ENCODE assay signal across 22 cellular contexts in genomic region chr11:7321708-7322448, GRCh38.
DNase-seq lines count a peak whose midpoint lies in the region; ATAC-seq, FAIRE-seq and TF ChIP-seq lines count a peak whose summit lies in the region.
"Had no signal": no experiment of that assay in that cellular context is flagged by ENCODE, and none has a peak within 500 bp of the region (broad histone marks: within the 10 kb centered on the region; RNA-seq: fewer than 3 reads in every experiment).

No MANE protein-coding gene starts in this region.

- TF ChIP-seq CTCF in GM23338 (conservative IDR thresholded peaks at IDR 0.05; ENCODE audit: low read depth in 2 of 2) (no peak), K562 (IDR thresholded peaks at IDR 0.05 in 2 of 3, conservative IDR thresholded peaks at IDR 0.05 in 1 of 3; ENCODE audit: insufficient read depth in 2 of 3, low read depth in 1 of 3, low read length in 3 of 3) (no peak)

- H3K27ac ChIP-seq in GM23338 (ENCODE audit: low read depth) (no peak overlapping the region), K562 (ENCODE audit: extremely low read depth, low read depth, low read length) (no peak overlapping the region)
- H3K27ac ChIP-seq: C4-2B had no signal

- no peak overlapping the region for H3K4me3 ChIP-seq in GM23338
- H3K4me3 ChIP-seq in K562 = no peak overlapping the region
- H3K4me3 ChIP-seq: HAP-1 had no signal

- H3K79me2 ChIP-seq in GM23338 (replicated peaks; ENCODE audit: insufficient read depth) (no peaks in the 10 kb centered on the region), K562 (ENCODE audit: control insufficient read depth, insufficient read depth, low read length) (no peaks in the 10 kb centered on the region)

- no peaks in the 10 kb centered on the region for H3K9me1 ChIP-seq in K562 (ENCODE audit: control insufficient read depth, insufficient read depth, low read length)

- H4K20me1 ChIP-seq in GM23338 (replicated peaks; ENCODE audit: insufficient read depth) = no peaks in the 10 kb centered on the region
- no peaks in the 10 kb centered on the region for H4K20me1 ChIP-seq in K562 (replicated peaks; ENCODE audit: control insufficient read depth, insufficient read depth, low read length)

- H3K27ac Mint-ChIP-seq in GM23338 = no peak overlapping the region
- H3K27ac Mint-ChIP-seq: CD8-positive, alpha-beta T cell; HFFc6 had no signal

- FAIRE-seq in K562 (lab: Jason Lieb, UNC) = no peak
- FAIRE-seq: A204.1, D721Med, GM12892, HepG2, HTR-8/SVneo had no signal

- H3K36me3 ChIP-seq in GM23338 (ENCODE audit: insufficient read depth) (no peaks in the 10 kb centered on the region), K562 (ENCODE audit: control insufficient read depth, insufficient read depth, low read length) (no peaks in the 10 kb centered on the region)
- H3K36me3 ChIP-seq: BE2C, HAP-1 had no signal

- no peak; the same call in 2 of the 3 replicates for ATAC-seq in GM23338
- ATAC-seq in K562 = no peak
- ATAC-seq in GM21381 (IDR thresholded peaks at IDR 0.05; ENCODE audit: unreplicated experiment) = no peak
- ATAC-seq: CD8-positive, alpha-beta T cell; HepG2 had no signal

- no TSS peak for BruUV-seq in K562 (replicated peaks; lab: Mats Ljungman, UMichigan)

- in situ Hi-C loops in K562 (cut with MboI) = no loop called here

- H3K4me2 ChIP-seq in GM23338 (no peak overlapping the region), K562 (ENCODE audit: insufficient read depth, low read length) (no peak overlapping the region)

- H3K9me3 Mint-ChIP-seq in GM23338 = no peaks in the 10 kb centered on the region

- peaks cover 11% of the 10 kb centered on the region for H3K4me1 Mint-ChIP-seq in GM23338

- no peak overlapping the region for H3K4me3 Mint-ChIP-seq in GM23338
- H3K4me3 Mint-ChIP-seq: CD8-positive, alpha-beta T cell; HFFc6 had no signal

- H3K9me2 ChIP-seq in GM23338 (ENCODE audit: insufficient read depth) = no peaks in the 10 kb centered on the region

- CTCF ChIA-PET in K562 (lab: Yijun Ruan, JAX; ENCODE audit: low intra/inter-chr PET ratio) = no interaction called here

- H3F3A ChIP-seq in GM23338 (replicated peaks; ENCODE audit: low read depth) = no peaks in the 10 kb centered on the region

- H3K4me1 ChIP-seq in GM23338 (ENCODE audit: insufficient read depth) = peaks cover 10% of the 10 kb centered on the region
- H3K4me1 ChIP-seq in K562 (replicated peaks in 1 of 2; ENCODE audit: control insufficient read depth in 2 of 2, insufficient read depth in 2 of 2, low read length in 2 of 2) = no peaks in the 10 kb centered on the region
- H3K4me1 ChIP-seq: BE2C had no signal

- no peaks in the 10 kb centered on the region for H3K9me3 ChIP-seq in K562 (replicated peaks; ENCODE audit: control insufficient read depth, insufficient read depth, low read depth, low read length)
- H3K9me3 ChIP-seq: BE2C, HAP-1 had no signal

- WGBS in K562 (ENCODE audit: insufficient coverage, low coverage, missing lambda C conversion rate) = 0% methylated on average over 7 of the region's 7 CpGs

- intact Hi-C loops in K562 (cut with micrococcal nuclease) = no loop called here

- no peak for TF ChIP-seq RAD21 in K562 (CRISPR knock-in tag; conservative IDR thresholded peaks at IDR 0.05 in 1 of 2, IDR thresholded peaks at IDR 0.05 in 1 of 2)

- TF ChIP-seq POLR2A in K562 (conservative IDR thresholded peaks at IDR 0.05) = no peak

- H3K27me3 ChIP-seq in GM23338 (ENCODE audit: insufficient read depth) = no peaks in the 10 kb centered on the region
- no peaks in the 10 kb centered on the region for H3K27me3 ChIP-seq in K562 (ENCODE audit: control insufficient read depth in 2 of 2, insufficient read depth in 2 of 2, low read length in 2 of 2)
- H3K27me3 ChIP-seq: BE2C had no signal

- TF ChIP-seq EP300 in K562 (IDR thresholded peaks at IDR 0.05; ENCODE audit: low read length) = no peak

- no peaks in the 10 kb centered on the region for H3K27me3 Mint-ChIP-seq in GM23338 (ENCODE audit: insufficient read depth, low read depth, poor library complexity)

- H3K9ac ChIP-seq in K562 (ENCODE audit: insufficient read depth in 1 of 2, low read depth in 2 of 2, low read length in 2 of 2) = no peak overlapping the region

- no peaks in the 10 kb centered on the region for H3K36me3 Mint-ChIP-seq in GM23338 (ENCODE audit: low read depth)
- H3K36me3 Mint-ChIP-seq: CD8-positive, alpha-beta T cell had no signal

- POLR2A ChIA-PET in K562 (lab: Yijun Ruan, JAX) = no interaction called here

- H2AFZ ChIP-seq in GM23338 (no peak overlapping the region), K562 (ENCODE audit: low read depth, low read length) (no peak overlapping the region)

- peak; percentile 4 for DNase-seq in GM23338 (ENCODE audit: low spot score)
- no peak for DNase-seq in K562 (ENCODE audit: extremely low read depth in 1 of 4, low spot score in 3 of 4)
- peak; percentile 25 for DNase-seq in globus pallidus (ENCODE audit: low spot score)
- peak; percentile 39 for DNase-seq in pons (ENCODE audit: low spot score)
- no peak for DNase-seq in hippocampal formation (lab: John Stamatoyannopoulos, UW)
- DNase-seq in NCI-H1092 treated with DMSO at 0.1 percent for 48 hours (lab: John Stamatoyannopoulos, UW) = no peak
- DNase-seq: BE2C; CD8-positive, alpha-beta T cell; COR-L47; DMS153; DMS79 treated with DMSO at 0.1 percent for 48 hours; EL; GDM1; HFFc6 had no signal

TF ChIP-seq in GM23338, 12 proteins besides CTCF, POLR2A, EP300 and RAD21 (continues in another document):
- no peak for TF ChIP-seq ZNF331 (CRISPR knock-in tag; IDR thresholded peaks at IDR 0.05; ENCODE audit: low read depth)
- TF ChIP-seq NANOG (IDR thresholded peaks at IDR 0.05; ENCODE audit: borderline replicate concordance) = no peak
- TF ChIP-seq STAT1 (IDR thresholded peaks at IDR 0.05; ENCODE audit: unreplicated experiment) = no peak
- TF ChIP-seq, protein P1, sequence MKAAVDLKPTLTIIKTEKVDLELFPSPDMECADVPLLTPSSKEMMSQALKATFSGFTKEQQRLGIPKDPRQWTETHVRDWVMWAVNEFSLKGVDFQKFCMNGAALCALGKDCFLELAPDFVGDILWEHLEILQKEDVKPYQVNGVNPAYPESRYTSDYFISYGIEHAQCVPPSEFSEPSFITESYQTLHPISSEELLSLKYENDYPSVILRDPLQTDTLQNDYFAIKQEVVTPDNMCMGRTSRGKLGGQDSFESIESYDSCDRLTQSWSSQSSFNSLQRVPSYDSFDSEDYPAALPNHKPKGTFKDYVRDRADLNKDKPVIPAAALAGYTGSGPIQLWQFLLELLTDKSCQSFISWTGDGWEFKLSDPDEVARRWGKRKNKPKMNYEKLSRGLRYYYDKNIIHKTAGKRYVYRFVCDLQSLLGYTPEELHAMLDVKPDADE (IDR thresholded peaks at IDR 0.05) = no peak

TF ChIP-seq in K562, 482 proteins besides CTCF, POLR2A, EP300 and RAD21 (continues in another document):
- TF ChIP-seq, protein P2, sequence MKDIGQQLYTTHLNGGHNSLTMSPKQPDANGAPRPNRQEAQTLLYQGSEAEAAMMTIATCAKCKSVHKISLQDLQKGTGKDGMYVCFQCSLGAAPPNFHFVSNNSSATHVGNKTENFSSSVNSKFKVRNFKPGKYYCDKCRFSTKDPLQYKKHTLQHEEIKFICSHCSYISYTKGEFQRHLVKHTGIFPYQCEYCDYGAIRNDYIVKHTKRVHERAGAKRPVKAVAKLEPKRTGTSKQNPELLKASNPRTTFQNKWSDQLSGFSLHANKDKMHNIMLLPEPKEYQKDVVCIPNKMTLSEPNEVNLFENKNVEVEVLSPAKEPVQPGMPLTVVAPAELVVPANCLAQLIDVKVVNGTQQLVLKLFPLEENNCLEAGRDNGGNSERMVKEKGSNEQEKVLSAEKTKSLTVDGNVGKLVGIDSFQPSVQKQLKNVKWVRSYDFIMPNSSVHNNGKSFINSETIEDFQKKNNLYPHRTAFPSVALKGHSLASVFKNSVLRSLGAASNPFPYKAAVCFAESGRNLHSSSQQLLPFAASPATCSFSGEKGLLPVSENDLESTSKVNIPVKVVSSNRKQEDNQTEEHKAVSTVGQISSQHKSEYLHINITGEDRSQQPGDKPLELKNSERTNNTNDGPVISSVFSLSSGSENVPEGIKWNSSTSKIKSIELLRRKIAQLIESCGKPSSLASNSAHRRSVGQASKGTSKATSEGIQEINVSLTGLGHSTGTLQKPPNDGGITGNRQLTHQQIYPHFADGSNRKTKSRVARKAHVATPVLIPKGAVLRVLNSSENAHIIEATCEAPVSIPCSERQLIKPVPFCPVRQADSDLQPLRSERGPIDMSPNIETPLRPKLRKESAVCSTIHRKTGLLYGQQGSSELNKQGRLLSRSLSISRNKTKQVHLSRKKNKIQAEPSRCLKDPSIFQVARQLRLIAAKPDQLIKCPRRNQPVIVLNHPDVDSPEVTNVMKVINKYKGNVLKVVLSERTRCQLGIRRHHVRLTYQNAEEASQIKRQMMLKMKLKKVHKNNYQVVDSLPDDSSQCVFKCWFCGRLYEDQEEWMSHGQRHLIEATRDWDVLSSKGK (CRISPR knock-in tag; IDR thresholded peaks at IDR 0.05) = no peak
- TF ChIP-seq, protein P3, sequence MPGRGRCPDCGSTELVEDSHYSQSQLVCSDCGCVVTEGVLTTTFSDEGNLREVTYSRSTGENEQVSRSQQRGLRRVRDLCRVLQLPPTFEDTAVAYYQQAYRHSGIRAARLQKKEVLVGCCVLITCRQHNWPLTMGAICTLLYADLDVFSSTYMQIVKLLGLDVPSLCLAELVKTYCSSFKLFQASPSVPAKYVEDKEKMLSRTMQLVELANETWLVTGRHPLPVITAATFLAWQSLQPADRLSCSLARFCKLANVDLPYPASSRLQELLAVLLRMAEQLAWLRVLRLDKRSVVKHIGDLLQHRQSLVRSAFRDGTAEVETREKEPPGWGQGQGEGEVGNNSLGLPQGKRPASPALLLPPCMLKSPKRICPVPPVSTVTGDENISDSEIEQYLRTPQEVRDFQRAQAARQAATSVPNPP (IDR thresholded peaks at IDR 0.05; ENCODE audit: borderline replicate concordance, insufficient read depth, insufficient read length) = no peak
- TF ChIP-seq RHOXF2B (CRISPR knock-in tag; conservative IDR thresholded peaks at IDR 0.05) (no peak), PHB (CRISPR knock-in tag; IDR thresholded peaks at IDR 0.05) (no peak), ZNF696 (CRISPR knock-in tag; conservative IDR thresholded peaks at IDR 0.05) (no peak)

Comparison
In these comparisons a context has a peak if more than half of its experiments do, and no peak if none do; other contexts are left out.
1. DNase-seq: peak in GM23338 (single experiment), globus pallidus (single experiment) and pons (single experiment); none in K562 (0 of 4), hippocampal formation (0 of 2) and NCI-H1092 treated with DMSO at 0.1 percent for 48 hours (single experiment).